ENCODE assay signal across 16 cellular contexts in the genomic region with DNA sequence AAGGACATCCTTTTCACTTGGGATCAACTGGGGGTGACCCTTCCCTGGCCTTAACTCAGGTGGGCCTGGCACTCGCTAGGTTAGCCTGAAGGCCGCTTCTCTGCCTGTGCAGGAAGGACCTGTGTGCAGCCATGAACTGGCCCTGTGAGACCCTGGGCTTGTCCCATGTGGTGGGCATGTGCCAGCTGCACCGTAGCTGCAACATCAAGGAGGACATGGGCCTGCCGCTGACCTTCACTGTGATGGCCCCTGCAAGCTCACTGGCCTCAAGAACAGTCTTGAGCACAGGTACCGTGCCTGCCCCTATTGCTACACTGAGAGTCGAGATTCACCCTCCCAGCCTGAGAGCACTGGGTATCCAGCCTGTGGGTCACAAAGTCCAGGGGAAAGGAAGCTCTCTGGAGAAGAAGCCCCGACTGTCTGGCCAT. TPM values are rescaled to one million over a fixed set of nuclear protein-coding genes. Genes with fewer than 3 reads are reported as not detected.
DNase-seq lines count a peak whose midpoint lies in the region; ATAC-seq, FAIRE-seq and TF ChIP-seq lines count a peak whose summit lies in the region.
"Had no signal": no experiment of that assay in that cellular context is flagged by ENCODE, and none has a peak within 500 bp of the region (broad histone marks: within the 10 kb centered on the region; RNA-seq: fewer than 3 reads in every experiment).

No MANE protein-coding gene starts in this region.

- no peak overlapping the region for H2BK5ac ChIP-seq in neuronal stem cell (ENCODE audit: low read length)

- ATAC-seq in HepG2 (peak; percentile 58), right lobe of liver (no peak), GM18505 (IDR thresholded peaks at IDR 0.05; ENCODE audit: unreplicated experiment) (no peak), HG03196 (IDR thresholded peaks at IDR 0.05; ENCODE audit: unreplicated experiment) (no peak)

- H3K27me3 Mint-ChIP-seq in endodermal cell (ENCODE audit: insufficient read depth), result peaks cover 3% of the 10 kb centered on the region
- H3K27me3 Mint-ChIP-seq: B cell; CD4-positive, alpha-beta T cell; IgD-negative memory B cell had no signal

- no peaks in the 10 kb centered on the region for H3K36me3 ChIP-seq in HepG2 (replicated peaks in 1 of 2; ENCODE audit: control insufficient read depth in 1 of 2, insufficient read depth in 2 of 2, low read length in 2 of 2)
- no peaks in the 10 kb centered on the region for H3K36me3 ChIP-seq in right lobe of liver
- H3K36me3 ChIP-seq in endodermal cell (ENCODE audit: control insufficient read depth, insufficient read depth, low read length), result no peaks in the 10 kb centered on the region
- no peaks in the 10 kb centered on the region for H3K36me3 ChIP-seq in neuronal stem cell (replicated peaks in 1 of 2; ENCODE audit: control insufficient read depth in 2 of 2, insufficient read depth in 2 of 2, low read length in 2 of 2)

- no peak overlapping the region for H3K27ac ChIP-seq in HepG2 (ENCODE audit: extremely low read length, insufficient read depth, low read length)
- H3K27ac ChIP-seq in right lobe of liver, result no peak overlapping the region
- no peak overlapping the region for H3K27ac ChIP-seq in endodermal cell (ENCODE audit: low read depth, low read length)
- no peak overlapping the region for H3K27ac ChIP-seq in neuronal stem cell (replicated peaks; ENCODE audit: low read length)

- FAIRE-seq in HepG2 (lab: Jason Lieb, UNC), result no peak
- FAIRE-seq: A204.1, GM12891 had no signal

- peak overlapping the region; percentile 2 for H2BK12ac ChIP-seq in neuronal stem cell (ENCODE audit: low read length)

- TF ChIP-seq POLR2A in HepG2 (IDR thresholded peaks at IDR 0.05; ENCODE audit: insufficient read depth in 1 of 2, low read depth in 2 of 2, low read length in 2 of 2) (no peak), right lobe of liver (IDR thresholded peaks at IDR 0.05) (no peak), GM18505 (IDR thresholded peaks at IDR 0.05; ENCODE audit: borderline replicate concordance, extremely low read depth, insufficient read depth, insufficient read length) (no peak)

- no peak overlapping the region for H3K4ac ChIP-seq in neuronal stem cell (ENCODE audit: low read length)

- H3K4me1 ChIP-seq in HepG2 (ENCODE audit: insufficient read depth, low read length), result no peaks in the 10 kb centered on the region
- H3K4me1 ChIP-seq in right lobe of liver, result no peaks in the 10 kb centered on the region
- no peaks in the 10 kb centered on the region for H3K4me1 ChIP-seq in endodermal cell (ENCODE audit: control insufficient read depth, insufficient read depth, low read length)
- H3K4me1 ChIP-seq in neuronal stem cell (ENCODE audit: control insufficient read depth in 2 of 2, insufficient read depth in 1 of 2, low read depth in 1 of 2, low read length in 2 of 2), result no peaks in the 10 kb centered on the region

- H3K79me1 ChIP-seq in neuronal stem cell (ENCODE audit: low read depth, low read length), result peaks cover 2% of the 10 kb centered on the region

- H3K9ac ChIP-seq in HepG2 (ENCODE audit: insufficient read depth, low read depth, low read length) (no peak overlapping the region), endodermal cell (ENCODE audit: extremely low read depth, low read length, poor library complexity, severe bottlenecking) (no peak overlapping the region), neuronal stem cell (ENCODE audit: low read depth, low read length, poor library complexity) (no peak overlapping the region)

- TF ChIP-seq EP300 in HepG2 (IDR thresholded peaks at IDR 0.05; ENCODE audit: low read depth in 2 of 2, low read length in 2 of 2) (no peak), HepG2 (CRISPR knock-in tag; IDR thresholded peaks at IDR 0.05; ENCODE audit: borderline replicate concordance) (no peak)

- peak overlapping the region; percentile 25 for H3K14ac ChIP-seq in neuronal stem cell (ENCODE audit: low read length)

- DNase-seq in HepG2 (ENCODE audit: low spot score) (no peak), right lobe of liver (no peak), endodermal cell (peak; percentile 35), neuronal stem cell (ENCODE audit: low spot score) (no peak), MV-4-11 (lab: John Stamatoyannopoulos, UW) (no peak)
- DNase-seq: C1 segment of cervical spinal cord; Calu3; CD4-positive, alpha-beta T cell; DMS 273 treated with DMSO at 0.1 percent for 48 hours had no signal

- BruUV-seq in HepG2 (replicated peaks; lab: Mats Ljungman, UMichigan), result no TSS peak

- no peak overlapping the region for H3K23ac ChIP-seq in neuronal stem cell (ENCODE audit: low read depth, low read length, poor library complexity)

- intact Hi-C loops in HepG2 (cut with micrococcal nuclease; ENCODE audit: unreplicated experiment) (no loop called here), right lobe of liver (cut with DNase I) (no loop called here)

- H3K4me3 ChIP-seq in HepG2 (replicated peaks in 1 of 3; ENCODE audit: insufficient read depth in 1 of 3, low read depth in 2 of 3, low read length in 3 of 3), result no peak overlapping the region
- H3K4me3 ChIP-seq in right lobe of liver, result no peak overlapping the region
- no peak overlapping the region for H3K4me3 ChIP-seq in endodermal cell (ENCODE audit: low read length)
- no peak overlapping the region for H3K4me3 ChIP-seq in neuronal stem cell (ENCODE audit: low read length in 2 of 2)

- no CpG with 5 or more reads among the region's 7 CpGs for WGBS in HepG2 (ENCODE audit: low lambda C conversion rate)
- WGBS in right lobe of liver (ENCODE audit: insufficient coverage, low coverage, low lambda C conversion rate, missing lambda C conversion rate), result 66% methylated on average over 3 of the region's 7 CpGs
- 90 to 93% methylated on average over 6 to 7 of the region's 7 CpGs for WGBS in endodermal cell (ENCODE audit: insufficient coverage in 1 of 2, insufficient read length in 1 of 2), 2 experiments
- no CpG with 5 or more reads among the region's 7 CpGs for WGBS in neuronal stem cell (ENCODE audit: extremely low coverage in 2 of 2, insufficient read length in 2 of 2, insufficient replicate concordance in 1 of 2), 2 donors

- no peak overlapping the region for H3K27ac Mint-ChIP-seq in endodermal cell
- H3K27ac Mint-ChIP-seq: B cell; CD4-positive, alpha-beta T cell; IgD-negative memory B cell had no signal

- no peak overlapping the region for H3K4me3 Mint-ChIP-seq in endodermal cell
- H3K4me3 Mint-ChIP-seq: B cell; CD4-positive, alpha-beta T cell; IgD-negative memory B cell had no signal

- H2AFZ ChIP-seq in HepG2 (ENCODE audit: low read length), result no peak overlapping the region
- H2AFZ ChIP-seq in neuronal stem cell (ENCODE audit: low read length), result no peak overlapping the region

- H2AK5ac ChIP-seq in neuronal stem cell (ENCODE audit: low read depth, low read length), result peak overlapping the region; percentile 11

- no peaks in the 10 kb centered on the region for H3K36me3 Mint-ChIP-seq in endodermal cell (ENCODE audit: low read depth)
- H3K36me3 Mint-ChIP-seq: IgD-negative memory B cell had no signal

- H3K4me2 ChIP-seq in HepG2 (ENCODE audit: low read depth, low read length), result no peak overlapping the region
- H3K4me2 ChIP-seq in neuronal stem cell (ENCODE audit: insufficient read depth, low read length, poor library complexity, severe bottlenecking), result no peak overlapping the region

- CTCF ChIA-PET in HepG2 (lab: Yijun Ruan, JAX; ENCODE audit: low intra/inter-chr PET ratio, low total read pairs), result no interaction called here

- H3K9me3 Mint-ChIP-seq in endodermal cell, result peaks cover 4% of the 10 kb centered on the region
- H3K9me3 Mint-ChIP-seq: CD4-positive, alpha-beta T cell had no signal

- no peak for TF ChIP-seq RAD21 in HepG2 (CRISPR knock-in tag; IDR thresholded peaks at IDR 0.05)

- H3K9me3 ChIP-seq in HepG2 (ENCODE audit: low read length) (no peaks in the 10 kb centered on the region), right lobe of liver (no peaks in the 10 kb centered on the region), endodermal cell (ENCODE audit: control insufficient read depth, low read length) (no peaks in the 10 kb centered on the region), neuronal stem cell (replicated peaks in 1 of 2; ENCODE audit: control insufficient read depth in 2 of 2, insufficient read depth in 1 of 2, low read depth in 1 of 2, low read length in 2 of 2) (no peaks in the 10 kb centered on the region)

- POLR2A ChIA-PET in HepG2 (lab: Yijun Ruan, JAX), result no interaction called here

- no peaks in the 10 kb centered on the region for H3K4me1 Mint-ChIP-seq in endodermal cell
- H3K4me1 Mint-ChIP-seq: B cell, IgD-negative memory B cell had no signal

- H4K20me1 ChIP-seq in HepG2 (ENCODE audit: insufficient read depth, low read length), result no peaks in the 10 kb centered on the region

- H3K79me2 ChIP-seq in HepG2 (ENCODE audit: insufficient read depth, low read length), result no peaks in the 10 kb centered on the region

- H2BK120ac ChIP-seq in neuronal stem cell (ENCODE audit: low read depth, low read length), result no peak overlapping the region

- peak overlapping the region; percentile 38 for H2BK15ac ChIP-seq in neuronal stem cell (ENCODE audit: low read length)

- H3K18ac ChIP-seq in neuronal stem cell (ENCODE audit: low read length), result peak overlapping the region; percentile 83

- H4K91ac ChIP-seq in neuronal stem cell (ENCODE audit: low read depth, low read length, poor library complexity), result no peak overlapping the region

- peak overlapping the region; percentile 76 for H4K8ac ChIP-seq in neuronal stem cell (ENCODE audit: low read depth, low read length)

- in situ Hi-C loops in HepG2 (cut with HindIII; ENCODE audit: extremely low pct_ligation_motif_present, low pct_unique_long_range_greater_than_20kb), result no loop called here

- H3K27me3 ChIP-seq in HepG2 (ENCODE audit: control insufficient read depth in 1 of 2, insufficient read depth in 2 of 2, low read length in 2 of 2) (peaks cover 2 to 7% of the 10 kb centered on the region in 2 experiments; a peak in 2 of 5 replicates), right lobe of liver (no peaks in the 10 kb centered on the region), endodermal cell (ENCODE audit: control insufficient read depth, insufficient read depth, low read length, poor library complexity, severe bottlenecking) (no peaks in the 10 kb centered on the region), neuronal stem cell (ENCODE audit: control insufficient read depth in 3 of 3, insufficient read depth in 3 of 3, low read depth in 1 of 3, low read length in 3 of 3) (peaks cover 0 to 30% (median 0%) of the 10 kb centered on the region in 3 experiments)

- no peak for TF ChIP-seq CTCF in HepG2 (CRISPR knock-in tag; IDR thresholded peaks at IDR 0.05)
- no peak for TF ChIP-seq CTCF in right lobe of liver (IDR thresholded peaks at IDR 0.05)
- no peak for TF ChIP-seq CTCF in endodermal cell (conservative IDR thresholded peaks at IDR 0.05)

RNA-seq across cellular contexts. Expression of a gene that starts 43.0 kb away (rescaled TPM):
- 1.5 TPM in 1 of 2 replicates, not detected in the other for total RNA-seq in HepG2 (2016; rRNA removed; fragmentation: Illumina TruSeq; extraction: Trizol)
- not detected in 2 replicates for total RNA-seq in HepG2 (2016; cell fraction: cytosol; rRNA removed; fragmentation: Illumina TruSeq; extraction: Trizol; ENCODE audit: low read depth)
- not detected in 2 replicates for total RNA-seq in HepG2 (2016; cell fraction: insoluble cytoplasmic fraction; rRNA removed; fragmentation: Illumina TruSeq; extraction: Trizol)
- not detected in 2 replicates for total RNA-seq in HepG2 (2016; cell fraction: membrane; rRNA removed; fragmentation: Illumina TruSeq; extraction: Trizol)
- total RNA-seq in HepG2 (2016; cell fraction: nucleus; rRNA removed; fragmentation: Illumina TruSeq; extraction: Trizol), result 1.8 TPM in 1 of 2 replicates, not detected in the other
- 0.01 and 0.04 TPM in 2 replicates for polyA plus RNA-seq in HepG2 (2011; rRNA removed)
- not detected in 2 replicates for polyA plus RNA-seq in HepG2 (2011; cell fraction: cytosol; rRNA removed)
- not detected in 2 replicates for polyA plus RNA-seq in HepG2 (2011; cell fraction: nucleus; rRNA removed)
- polyA plus RNA-seq in HepG2 (2012), result not detected in 2 replicates
- not detected in 2 replicates for polyA plus RNA-seq in HepG2 (2016; cell fraction: cytosol; fragmentation: Illumina TruSeq; extraction: Trizol; ENCODE audit: low read depth)
- not detected in 2 replicates for polyA plus RNA-seq in HepG2 (2016; cell fraction: insoluble cytoplasmic fraction; fragmentation: Illumina TruSeq; extraction: Trizol; ENCODE audit: low read depth)
- polyA plus RNA-seq in HepG2 (2016; cell fraction: membrane; fragmentation: Illumina TruSeq; extraction: Trizol; ENCODE audit: low read depth), result not detected in 2 replicates
- not detected in 2 replicates for polyA plus RNA-seq in HepG2 (2016; cell fraction: nucleus; fragmentation: Illumina TruSeq; extraction: Trizol; ENCODE audit: insufficient read depth, low read depth)
- polyA minus RNA-seq in HepG2 (2011; rRNA and poly(A)+ RNA removed; ENCODE audit: low replicate concordance), result 1.8 TPM in 1 of 2 replicates, not detected in the other
- not detected in 2 replicates for polyA minus RNA-seq in HepG2 (2011; cell fraction: cytosol; rRNA and poly(A)+ RNA removed)
- 0.62 and 2.8 TPM in 2 replicates for polyA minus RNA-seq in HepG2 (2011; cell fraction: nucleus; rRNA and poly(A)+ RNA removed)
- 1 to 10 TPM in 1 of 6 experiments, under 1 TPM in 4, not detected in 1; 0.06 to 1.1 (median 0.26) TPM for total RNA-seq in right lobe of liver
- total RNA-seq in endodermal cell, result 10 to 100 TPM; 17.6 to 23.9 TPM
- 5.3 TPM for polyA plus RNA-seq in endodermal cell (2013, experiment 1 of 2)
- polyA plus RNA-seq in endodermal cell (2013, experiment 2 of 2), result 2.2 TPM
- polyA plus RNA-seq in neuronal stem cell (2013, experiment 1 of 2), result 4.6 TPM
- polyA plus RNA-seq in neuronal stem cell (2013, experiment 2 of 2), result 4.8 TPM

RNA-seq across cellular contexts. Expression of a gene that starts 43.1 kb away (rescaled TPM):
- total RNA-seq in HepG2 (2016; rRNA removed; fragmentation: Illumina TruSeq; extraction: Trizol), result 12.0 and 16.2 TPM in 2 replicates
- 5.1 and 5.9 TPM in 2 replicates for total RNA-seq in HepG2 (2016; cell fraction: cytosol; rRNA removed; fragmentation: Illumina TruSeq; extraction: Trizol; ENCODE audit: low read depth)
- 12.0 and 15.3 TPM in 2 replicates for total RNA-seq in HepG2 (2016; cell fraction: insoluble cytoplasmic fraction; rRNA removed; fragmentation: Illumina TruSeq; extraction: Trizol)
- total RNA-seq in HepG2 (2016; cell fraction: membrane; rRNA removed; fragmentation: Illumina TruSeq; extraction: Trizol), result 7.0 and 9.4 TPM in 2 replicates
- 16.3 and 24.9 TPM in 2 replicates for total RNA-seq in HepG2 (2016; cell fraction: nucleus; rRNA removed; fragmentation: Illumina TruSeq; extraction: Trizol)
- 6.3 and 6.4 TPM in 2 replicates for polyA plus RNA-seq in HepG2 (2011; rRNA removed)
- 4.0 and 6.2 TPM in 2 replicates for polyA plus RNA-seq in HepG2 (2011; cell fraction: cytosol; rRNA removed)
- polyA plus RNA-seq in HepG2 (2011; cell fraction: nucleus; rRNA removed), result 2.2 and 3.9 TPM in 2 replicates
- polyA plus RNA-seq in HepG2 (2012), result 7.7 and 7.8 TPM in 2 replicates
- 0.55 and 2.3 TPM in 2 replicates for polyA plus RNA-seq in HepG2 (2016; cell fraction: cytosol; fragmentation: Illumina TruSeq; extraction: Trizol; ENCODE audit: low read depth)
- 11.5 and 13.0 TPM in 2 replicates for polyA plus RNA-seq in HepG2 (2016; cell fraction: insoluble cytoplasmic fraction; fragmentation: Illumina TruSeq; extraction: Trizol; ENCODE audit: low read depth)
- 1.4 and 1.6 TPM in 2 replicates for polyA plus RNA-seq in HepG2 (2016; cell fraction: membrane; fragmentation: Illumina TruSeq; extraction: Trizol; ENCODE audit: low read depth)
- 6.3 and 7.5 TPM in 2 replicates for polyA plus RNA-seq in HepG2 (2016; cell fraction: nucleus; fragmentation: Illumina TruSeq; extraction: Trizol; ENCODE audit: insufficient read depth, low read depth)
- 15.3 and 61.4 TPM in 2 replicates for polyA minus RNA-seq in HepG2 (2011; rRNA and poly(A)+ RNA removed; ENCODE audit: low replicate concordance)
- polyA minus RNA-seq in HepG2 (2011; cell fraction: cytosol; rRNA and poly(A)+ RNA removed), result 6.2 and 8.4 TPM in 2 replicates
- polyA minus RNA-seq in HepG2 (2011; cell fraction: nucleus; rRNA and poly(A)+ RNA removed), result 28.0 and 28.6 TPM in 2 replicates
- 10 to 100 TPM in 2 of 6 experiments, 1 to 10 TPM in 4; 4.6 to 12.9 (median 9.4) TPM for total RNA-seq in right lobe of liver
- 10 to 100 TPM; 42.0 to 59.1 TPM for total RNA-seq in endodermal cell
- polyA plus RNA-seq in endodermal cell (2013, experiment 1 of 2), result 26.1 TPM
- 27.2 TPM for polyA plus RNA-seq in endodermal cell (2013, experiment 2 of 2)
- 17.9 TPM for polyA plus RNA-seq in neuronal stem cell (2013, experiment 1 of 2)
- polyA plus RNA-seq in neuronal stem cell (2013, experiment 2 of 2), result 21.2 TPM

RNA-seq across cellular contexts. Expression of a gene that starts 43.6 kb away (rescaled TPM):
- 0.87 and 1.5 TPM in 2 replicates for total RNA-seq in HepG2 (2016; rRNA removed; fragmentation: Illumina TruSeq; extraction: Trizol)
- 0.71 and 1.5 TPM in 2 replicates for total RNA-seq in HepG2 (2016; cell fraction: cytosol; rRNA removed; fragmentation: Illumina TruSeq; extraction: Trizol; ENCODE audit: low read depth)
- 0.77 and 1.4 TPM in 2 replicates for total RNA-seq in HepG2 (2016; cell fraction: insoluble cytoplasmic fraction; rRNA removed; fragmentation: Illumina TruSeq; extraction: Trizol)
- 0.62 and 1.2 TPM in 2 replicates for total RNA-seq in HepG2 (2016; cell fraction: membrane; rRNA removed; fragmentation: Illumina TruSeq; extraction: Trizol)
- total RNA-seq in HepG2 (2016; cell fraction: nucleus; rRNA removed; fragmentation: Illumina TruSeq; extraction: Trizol), result 2.7 and 4.3 TPM in 2 replicates
- polyA plus RNA-seq in HepG2 (2011; rRNA removed), result 2.2 and 2.5 TPM in 2 replicates
- polyA plus RNA-seq in HepG2 (2011; cell fraction: cytosol; rRNA removed), result 0.54 and 0.59 TPM in 2 replicates
- polyA plus RNA-seq in HepG2 (2011; cell fraction: nucleus; rRNA removed), result 4.1 and 4.5 TPM in 2 replicates
- polyA plus RNA-seq in HepG2 (2012), result 1.5 and 3.4 TPM in 2 replicates
- polyA plus RNA-seq in HepG2 (2016; cell fraction: cytosol; fragmentation: Illumina TruSeq; extraction: Trizol; ENCODE audit: low read depth), result 0.10 and 0.14 TPM in 2 replicates
- 0.74 and 0.91 TPM in 2 replicates for polyA plus RNA-seq in HepG2 (2016; cell fraction: insoluble cytoplasmic fraction; fragmentation: Illumina TruSeq; extraction: Trizol; ENCODE audit: low read depth)
- polyA plus RNA-seq in HepG2 (2016; cell fraction: membrane; fragmentation: Illumina TruSeq; extraction: Trizol; ENCODE audit: low read depth), result 0.39 and 0.42 TPM in 2 replicates
- polyA plus RNA-seq in HepG2 (2016; cell fraction: nucleus; fragmentation: Illumina TruSeq; extraction: Trizol; ENCODE audit: insufficient read depth, low read depth), result 11.7 and 12.5 TPM in 2 replicates
- 0.72 TPM in 1 of 2 replicates, not detected in the other for polyA minus RNA-seq in HepG2 (2011; rRNA and poly(A)+ RNA removed; ENCODE audit: low replicate concordance)
- 0.18 and 0.20 TPM in 2 replicates for polyA minus RNA-seq in HepG2 (2011; cell fraction: cytosol; rRNA and poly(A)+ RNA removed)
- 2.5 and 3.7 TPM in 2 replicates for polyA minus RNA-seq in HepG2 (2011; cell fraction: nucleus; rRNA and poly(A)+ RNA removed)
- under 1 TPM; 0.06 to 0.93 (median 0.38) TPM for total RNA-seq in right lobe of liver
- 1 to 10 TPM; 4.1 to 6.5 TPM for total RNA-seq in endodermal cell
- 5.9 TPM for polyA plus RNA-seq in endodermal cell (2013, experiment 1 of 2)
- 6.5 TPM for polyA plus RNA-seq in endodermal cell (2013, experiment 2 of 2)
- 1.7 TPM for polyA plus RNA-seq in neuronal stem cell (2013, experiment 1 of 2)
- 1.6 TPM for polyA plus RNA-seq in neuronal stem cell (2013, experiment 2 of 2)
- total RNA-seq: HT-29 had no signal
